1 cellular context compared by ENCODE assay signal in genomic region chr7:51234609-51235308, GRCh38.
TF ChIP-seq lines count a peak whose summit lies in the region.

No MANE protein-coding gene starts in this region.

TF ChIP-seq in HCT116, 20 proteins besides CTCF, POLR2A, EP300 and RAD21 (continued from another document):
- TF ChIP-seq, protein P1, sequence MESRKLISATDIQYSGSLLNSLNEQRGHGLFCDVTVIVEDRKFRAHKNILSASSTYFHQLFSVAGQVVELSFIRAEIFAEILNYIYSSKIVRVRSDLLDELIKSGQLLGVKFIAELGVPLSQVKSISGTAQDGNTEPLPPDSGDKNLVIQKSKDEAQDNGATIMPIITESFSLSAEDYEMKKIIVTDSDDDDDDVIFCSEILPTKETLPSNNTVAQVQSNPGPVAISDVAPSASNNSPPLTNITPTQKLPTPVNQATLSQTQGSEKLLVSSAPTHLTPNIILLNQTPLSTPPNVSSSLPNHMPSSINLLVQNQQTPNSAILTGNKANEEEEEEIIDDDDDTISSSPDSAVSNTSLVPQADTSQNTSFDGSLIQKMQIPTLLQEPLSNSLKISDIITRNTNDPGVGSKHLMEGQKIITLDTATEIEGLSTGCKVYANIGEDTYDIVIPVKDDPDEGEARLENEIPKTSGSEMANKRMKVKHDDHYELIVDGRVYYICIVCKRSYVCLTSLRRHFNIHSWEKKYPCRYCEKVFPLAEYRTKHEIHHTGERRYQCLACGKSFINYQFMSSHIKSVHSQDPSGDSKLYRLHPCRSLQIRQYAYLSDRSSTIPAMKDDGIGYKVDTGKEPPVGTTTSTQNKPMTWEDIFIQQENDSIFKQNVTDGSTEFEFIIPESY (IDR thresholded peaks at IDR 0.05; ENCODE audit: extremely low read depth, insufficient replicate concordance, low read length) = no peak
- TF ChIP-seq ATF3 (IDR thresholded peaks at IDR 0.05) (no peak), EZH2 (IDR thresholded peaks at IDR 0.05) (no peak), FOSL1 (IDR thresholded peaks at IDR 0.05; ENCODE audit: low read depth) (no peak), ZNF274 (IDR thresholded peaks at IDR 0.05; ENCODE audit: low read depth, low read length) (no peak), SIN3A (IDR thresholded peaks at IDR 0.05; ENCODE audit: low read depth) (no peak)
